ENCODE assay signal across 29 cellular contexts in genomic region chr11:98130117-98130625, GRCh38.
"Had no signal": no experiment of that assay in that cellular context is flagged by ENCODE, and none has a peak within 500 bp of the region (broad histone marks: within the 10 kb centered on the region; RNA-seq: fewer than 3 reads in every experiment).

No MANE protein-coding gene starts in this region.

- H3K27ac Mint-ChIP-seq: dendritic cell treated with granulocyte-macrophage colony-stimulating factor and Interleukin-4, amounts not matched to agents 40 ng/mL and 50 ng/mL, for 4 days; effector memory CD8-positive, alpha-beta T cell; endodermal cell had no signal

- H3K4me1 Mint-ChIP-seq: endodermal cell had no signal

- H3K27me3 ChIP-seq: colonic mucosa, esophagus muscularis mucosa, esophagus squamous epithelium, foreskin keratinocyte, gastrocnemius medialis, gastroesophageal sphincter, heart left ventricle, heart right ventricle had no signal

- H3K9me3 ChIP-seq: colonic mucosa, esophagus muscularis mucosa, esophagus squamous epithelium, gastrocnemius medialis had no signal

- H3K4me1 ChIP-seq: colonic mucosa, esophagus muscularis mucosa, esophagus squamous epithelium, foreskin keratinocyte, gastrocnemius medialis, gastroesophageal sphincter, heart left ventricle, heart right ventricle had no signal

- H3K36me3 ChIP-seq: colonic mucosa, esophagus muscularis mucosa, esophagus squamous epithelium, gastrocnemius medialis, gastroesophageal sphincter, heart left ventricle, heart right ventricle had no signal

- DNase-seq: colonic mucosa; cortex of kidney; dermis blood vessel endothelial cell; dorsolateral prefrontal cortex; effector CD4-positive, alpha-beta T cell; effector CD8-positive, alpha-beta T cell; effector memory CD4-positive, alpha-beta T cell; effector memory CD8-positive, alpha-beta T cell; endodermal cell; erythroblast; esophagus squamous epithelium; foreskin fibroblast; foreskin keratinocyte; foreskin melanocyte; gastrocnemius medialis; glutamatergic neuron; head of caudate nucleus; heart left ventricle; heart right ventricle had no signal

- ATAC-seq: effector memory CD8-positive, alpha-beta T cell; esophagus mucosa; foreskin keratinocyte; gastrocnemius medialis; gastroesophageal sphincter; heart left ventricle; heart right ventricle had no signal

- H3K4me3 ChIP-seq: colonic mucosa, coronary artery, dorsolateral prefrontal cortex, esophagus muscularis mucosa, esophagus squamous epithelium, gastrocnemius medialis, gastroesophageal sphincter, heart left ventricle, heart right ventricle had no signal

- H3K4me3 Mint-ChIP-seq: dendritic cell treated with granulocyte-macrophage colony-stimulating factor and Interleukin-4, amounts not matched to agents 40 ng/mL and 50 ng/mL, for 4 days; effector memory CD8-positive, alpha-beta T cell; endodermal cell had no signal

- H3K27me3 Mint-ChIP-seq: dendritic cell treated with granulocyte-macrophage colony-stimulating factor and Interleukin-4, amounts not matched to agents 40 ng/mL and 50 ng/mL, for 4 days; effector memory CD8-positive, alpha-beta T cell had no signal

- H3K27ac ChIP-seq: colonic mucosa, coronary artery, dorsolateral prefrontal cortex, epithelial cell of prostate, esophagus muscularis mucosa, esophagus squamous epithelium, foreskin keratinocyte, gastrocnemius medialis, gastroesophageal sphincter, heart left ventricle, heart right ventricle had no signal

- FAIRE-seq: colon, endometrium, endothelial cell of umbilical vein, frontal cortex had no signal
